ENCODE assay signal across 11 cellular contexts in genomic region chr6:11586574-11586973, GRCh38. TPM values are rescaled to one million over a fixed set of nuclear protein-coding genes. Genes with fewer than 3 reads are reported as not detected.
DNase-seq lines count a peak whose midpoint lies in the region; ATAC-seq and TF ChIP-seq lines count a peak whose summit lies in the region.
"Had no signal": no experiment of that assay in that cellular context is flagged by ENCODE, and none has a peak within 500 bp of the region (broad histone marks: within the 10 kb centered on the region; RNA-seq: fewer than 3 reads in every experiment).

No MANE protein-coding gene starts in this region.

- peaks cover 4% of the 10 kb centered on the region for H3K27me3 Mint-ChIP-seq in activated CD4-positive, alpha-beta memory T cell treated with anti-CD3 and anti-CD28 coated beads, Interleukin-2, amount 10 ng/mL, durations not matched to agents 7 days and 5 days

- POLR2A ChIA-PET in activated CD4-positive, alpha-beta memory T cell treated with anti-CD3 and anti-CD28 coated beads, Interleukin-2, amount 10 ng/mL, durations not matched to agents 7 days and 5 days (lab: Charles Lee): no interaction called here

- CTCF ChIA-PET in activated CD4-positive, alpha-beta memory T cell treated with anti-CD3 and anti-CD28 coated beads, Interleukin-2, amount 10 ng/mL, durations not matched to agents 7 days and 5 days (lab: Charles Lee): no interaction called here

- no peaks in the 10 kb centered on the region for H3K9me3 Mint-ChIP-seq in activated CD4-positive, alpha-beta memory T cell treated with anti-CD3 and anti-CD28 coated beads, Interleukin-2, amount 10 ng/mL, durations not matched to agents 7 days and 5 days

- no peak overlapping the region for H3K27ac ChIP-seq in prostate gland

- intact Hi-C loops in prostate gland (cut with DNase I): loop anchor here (10.0 kb wide), 2 partner anchors 428 to 1018 kb away; partner anchors contain the start of gene HIVEP1

- no peaks in the 10 kb centered on the region for H3K4me1 Mint-ChIP-seq in activated CD4-positive, alpha-beta memory T cell treated with anti-CD3 and anti-CD28 coated beads, Interleukin-2, amount 10 ng/mL, durations not matched to agents 7 days and 5 days

- H3K36me3 Mint-ChIP-seq in activated CD4-positive, alpha-beta memory T cell treated with anti-CD3 and anti-CD28 coated beads, Interleukin-2, amount 10 ng/mL, durations not matched to agents 7 days and 5 days (ENCODE audit: low read depth): no peaks in the 10 kb centered on the region

- no peaks in the 10 kb centered on the region for H3K27me3 ChIP-seq in prostate gland (replicated peaks; ENCODE audit: insufficient read depth)

- H3K4me3 Mint-ChIP-seq in activated CD4-positive, alpha-beta memory T cell treated with anti-CD3 and anti-CD28 coated beads, Interleukin-2, amount 10 ng/mL, durations not matched to agents 7 days and 5 days: no peak overlapping the region

- H3K27ac Mint-ChIP-seq in activated CD4-positive, alpha-beta memory T cell treated with anti-CD3 and anti-CD28 coated beads, Interleukin-2, amount 10 ng/mL, durations not matched to agents 7 days and 5 days: no peak overlapping the region

- no peaks in the 10 kb centered on the region for H3K4me1 ChIP-seq in prostate gland (replicated peaks)

- TF ChIP-seq CTCF in foreskin fibroblast (IDR thresholded peaks at IDR 0.05; ENCODE audit: low read depth, low read length) (no peak), retinal pigment epithelial cell (conservative IDR thresholded peaks at IDR 0.05; ENCODE audit: low read depth, low read length) (no peak), prostate gland (IDR thresholded peaks at IDR 0.05) (no peak)

- DNase-seq in GM04503 (ENCODE audit: low read depth): peak; percentile 97
- peak; percentile 79 to 85 for DNase-seq in foreskin fibroblast
- peak; percentile 90 for DNase-seq in retinal pigment epithelial cell (ENCODE audit: low read depth)
- no peak for DNase-seq in activated CD4-positive, alpha-beta memory T cell treated with anti-CD3 and anti-CD28 coated beads, Interleukin-2, amount 10 ng/mL, durations not matched to agents 7 days and 5 days
- DNase-seq in prostate gland (ENCODE audit: low spot score): no peak
- no peak for DNase-seq in NCI-H2196 treated with DMSO at 0.1 percent for 48 hours (lab: John Stamatoyannopoulos, UW; ENCODE audit: unreplicated experiment)
- DNase-seq in NCI-H345 (lab: John Stamatoyannopoulos, UW): no peak
- DNase-seq: activated CD4-positive, CD25-positive, alpha-beta regulatory T cell; activated naive CD4-positive, alpha-beta T cell treated with anti-CD3 and anti-CD28 coated beads, Interleukin-2, amount 50 U/mL, for 16 hours; MM.1S had no signal

- 68% methylated on average over 6 of the region's 6 CpGs for WGBS in prostate gland

- no peak for TF ChIP-seq POLR2A in prostate gland (IDR thresholded peaks at IDR 0.05)

- no peaks in the 10 kb centered on the region for H3K9me3 ChIP-seq in prostate gland

- no peak overlapping the region for H3K4me3 ChIP-seq in foreskin fibroblast (ENCODE audit: low read depth in 1 of 2, low read length in 2 of 2)
- H3K4me3 ChIP-seq in retinal pigment epithelial cell (ENCODE audit: low read length): no peak overlapping the region
- H3K4me3 ChIP-seq in prostate gland: no peak overlapping the region

- no peaks in the 10 kb centered on the region for H3K36me3 ChIP-seq in prostate gland

- peak; percentile 84 for ATAC-seq in SK-N-SH treated with all-trans-retinoic acid at 6 μM for 48 hours

TF ChIP-seq in SK-N-SH treated with all-trans-retinoic acid at 6 μM for 48 hours, 23 proteins besides CTCF, POLR2A, EP300 and RAD21:
- no peak for TF ChIP-seq TOX (CRISPR knock-in tag; IDR thresholded peaks at IDR 0.05; ENCODE audit: borderline replicate concordance)
- TF ChIP-seq ZC3H10 (CRISPR knock-in tag; IDR thresholded peaks at IDR 0.05): no peak
- no peak for TF ChIP-seq ISL1 (CRISPR knock-in tag; IDR thresholded peaks at IDR 0.05)
- no peak for TF ChIP-seq ZNF8 (CRISPR knock-in tag; IDR thresholded peaks at IDR 0.05)
- TF ChIP-seq CSRNP3 (CRISPR knock-in tag; IDR thresholded peaks at IDR 0.05): no peak
- no peak for TF ChIP-seq TCF4 (CRISPR knock-in tag; IDR thresholded peaks at IDR 0.05; ENCODE audit: borderline replicate concordance)
- no peak for TF ChIP-seq ESRRG (CRISPR knock-in tag; IDR thresholded peaks at IDR 0.05)
- no peak for TF ChIP-seq GLIS3 (CRISPR knock-in tag; IDR thresholded peaks at IDR 0.05)
- no peak for TF ChIP-seq SNAI2 (CRISPR knock-in tag; IDR thresholded peaks at IDR 0.05)
- TF ChIP-seq BACH2 (CRISPR knock-in tag; IDR thresholded peaks at IDR 0.05; ENCODE audit: borderline replicate concordance): no peak
- TF ChIP-seq POU6F1 (CRISPR knock-in tag; IDR thresholded peaks at IDR 0.05; ENCODE audit: borderline replicate concordance, low read depth): no peak
- no peak for TF ChIP-seq OSR1 (CRISPR knock-in tag; IDR thresholded peaks at IDR 0.05)
- TF ChIP-seq ARNTL (CRISPR knock-in tag; IDR thresholded peaks at IDR 0.05; ENCODE audit: borderline replicate concordance, low read depth): no peak
- no peak for TF ChIP-seq CSDC2 (CRISPR knock-in tag; IDR thresholded peaks at IDR 0.05)
- no peak for TF ChIP-seq PPARA (CRISPR knock-in tag; IDR thresholded peaks at IDR 0.05; ENCODE audit: borderline replicate concordance)
- TF ChIP-seq CREB5 (CRISPR knock-in tag; IDR thresholded peaks at IDR 0.05; ENCODE audit: low read depth): no peak
- no peak for TF ChIP-seq TSHZ2 (CRISPR knock-in tag; IDR thresholded peaks at IDR 0.05)
- no peak for TF ChIP-seq ZNF70 (CRISPR knock-in tag; IDR thresholded peaks at IDR 0.05)

RNA-seq across cellular contexts. Expression of gene TMEM170B, which starts 49.0 kb away (rescaled TPM):
- under 1 TPM; 0.48 to 0.50 TPM for total RNA-seq in activated CD4-positive, alpha-beta memory T cell treated with anti-CD3 and anti-CD28 coated beads, Interleukin-2, amount 10 ng/mL, durations not matched to agents 7 days and 5 days
- 1 to 10 TPM; 2.7 to 5.7 TPM for total RNA-seq in prostate gland

Comparison
In these comparisons a context has a peak if more than half of its experiments do, and no peak if none do; other contexts are left out.
1. DNase-seq: peak in GM04503 (single experiment), foreskin fibroblast (2 of 2) and retinal pigment epithelial cell (single experiment); none in activated CD4-positive, alpha-beta memory T cell treated with anti-CD3 and anti-CD28 coated beads, Interleukin-2, amount 10 ng/mL, durations not matched to agents 7 days and 5 days (single experiment), prostate gland (single experiment), NCI-H2196 treated with DMSO at 0.1 percent for 48 hours (single experiment) and NCI-H345 (single experiment).